Comparison of ENCODE assay signal across 2 cellular contexts in genomic region chr6:99605074-99605726, GRCh38.
TF ChIP-seq lines count a peak whose summit lies in the region.

No MANE protein-coding gene starts in this region.

TF ChIP-seq in HepG2, 621 proteins besides CTCF, POLR2A, EP300 and RAD21:
- TF ChIP-seq ZZZ3 (CRISPR knock-in tag; IDR thresholded peaks at IDR 0.05; ENCODE audit: borderline replicate concordance), result no peak
- TF ChIP-seq MAFK (conservative IDR thresholded peaks at IDR 0.05 in 1 of 2, IDR thresholded peaks at IDR 0.05 in 1 of 2; ENCODE audit: low read length in 2 of 2), result 0 out of 4 replicates have a peak, but pooled peaks have one; percentile 2 to 4

TF ChIP-seq in GM12878, 131 proteins besides CTCF, POLR2A, EP300 and RAD21:
- TF ChIP-seq RUNX3 (IDR thresholded peaks at IDR 0.05; ENCODE audit: low read length) (peak; percentile 47), ZBTB4 (CRISPR knock-in tag; IDR thresholded peaks at IDR 0.05) (no peak)
